Comparison of ENCODE assay signal across 16 cellular contexts in the genomic region with DNA sequence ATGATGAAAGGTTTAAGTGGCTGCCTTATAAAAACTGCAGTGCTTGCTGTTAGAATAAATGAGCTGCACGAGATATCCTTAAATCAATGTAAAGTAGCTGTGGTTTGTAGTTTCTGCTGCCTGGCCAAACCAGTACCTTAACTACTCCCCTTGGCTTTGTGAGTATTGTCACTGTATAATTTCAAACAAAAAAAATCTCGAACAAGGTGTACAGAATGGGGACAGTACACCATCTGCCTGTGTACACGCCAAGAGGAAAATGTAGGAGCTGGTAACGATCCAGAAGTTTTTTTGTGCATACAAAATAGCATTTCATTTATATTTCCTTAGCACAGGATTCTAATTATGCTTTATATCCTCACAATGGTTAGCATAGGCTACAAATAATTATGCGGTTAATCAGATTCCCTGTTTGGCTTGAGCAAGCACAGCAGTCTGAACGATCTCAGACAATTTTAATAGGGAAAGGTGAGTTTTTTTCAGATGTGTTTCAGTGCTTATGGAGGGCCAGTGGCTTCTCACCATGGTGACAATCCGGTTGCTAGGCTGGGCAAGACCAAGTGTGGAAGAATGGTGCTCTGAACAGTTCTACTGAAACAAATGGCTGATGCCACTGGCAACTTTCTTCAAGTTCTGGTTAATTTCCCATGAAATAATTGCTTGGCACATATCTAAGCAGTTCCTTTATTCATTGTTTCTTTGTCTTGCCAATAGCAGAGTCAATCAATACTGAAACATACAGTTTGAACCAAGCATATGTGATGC. TPM values are rescaled to one million over a fixed set of nuclear protein-coding genes. Genes with fewer than 3 reads are reported as not detected.
DNase-seq lines count a peak whose midpoint lies in the region; ATAC-seq, FAIRE-seq and TF ChIP-seq lines count a peak whose summit lies in the region.
"Had no signal": no experiment of that assay in that cellular context is flagged by ENCODE, and none has a peak within 500 bp of the region (broad histone marks: within the 10 kb centered on the region; RNA-seq: fewer than 3 reads in every experiment).

No MANE protein-coding gene starts in this region.

- H3K9me3 ChIP-seq in A549 (no peaks in the 10 kb centered on the region), endodermal cell (ENCODE audit: control insufficient read depth, low read length) (no peaks in the 10 kb centered on the region), adrenal gland (replicated peaks in 1 of 3) (no peaks in the 10 kb centered on the region)
- H3K9me3 ChIP-seq: body of pancreas had no signal

- peak overlapping the region; percentile 50 for H3K4me2 ChIP-seq in A549

- TF ChIP-seq POLR2A in A549 (IDR thresholded peaks at IDR 0.05; ENCODE audit: low read length): no peak
- no peak for TF ChIP-seq POLR2A in adrenal gland (IDR thresholded peaks at IDR 0.05)

- TF ChIP-seq RAD21 in A549 (conservative IDR thresholded peaks at IDR 0.05 in 1 of 2, IDR thresholded peaks at IDR 0.05 in 1 of 2): no peak

- H3K27ac ChIP-seq in A549 (peak overlapping the region; percentile 54 to 73), endodermal cell (ENCODE audit: low read depth, low read length) (peak overlapping the region; percentile 9), adrenal gland (peak overlapping the region in 2 of 5 donors; percentile 33 to 73)
- H3K27ac ChIP-seq: body of pancreas had no signal

- DNase-seq in A549 (ENCODE audit: low read depth in 1 of 2, low spot score in 1 of 2) (no peak), NCI-H1105 (lab: John Stamatoyannopoulos, UW) (peak; percentile 47), NCI-H69 (lab: John Stamatoyannopoulos, UW) (peak; percentile 68), endodermal cell (no peak), adrenal gland (no peak), SW 1271 (lab: John Stamatoyannopoulos, UW) (no peak), NCI-H1930 (lab: John Stamatoyannopoulos, UW) (no peak)
- DNase-seq: activated CD8-positive, alpha-beta memory T cell treated with anti-CD3 and anti-CD28 coated beads, Interleukin-2, amount 50 U/mL, for 4 hours; activated naive CD4-positive, alpha-beta T cell treated with anti-CD3 and anti-CD28 coated beads for 36 hours; body of pancreas; KBM-7; NCI-H1417 treated with DMSO at 0.1 percent for 48 hours; NK-92 treated with Interleukin-12 subunit alpha and Interleukin-12 subunit beta, amount 100 ng/mL, for 24 hours; stimulated activated naive CD4-positive, alpha-beta T cell; T-helper 2 cell had no signal

- intact Hi-C loops in adrenal gland (cut with DNase I): no loop called here

- H3K9ac ChIP-seq in endodermal cell (ENCODE audit: extremely low read depth, low read length, poor library complexity, severe bottlenecking): no peak overlapping the region

- ATAC-seq in A549 (peak; percentile 20 to 46; a peak in 1 of 6 replicates), GM18511 (IDR thresholded peaks at IDR 0.05; ENCODE audit: unreplicated experiment) (no peak)
- ATAC-seq: body of pancreas had no signal

- 79% methylated on average over 7 of the region's 7 CpGs for WGBS in A549 (ENCODE audit: missing lambda C conversion rate)
- WGBS in endodermal cell (ENCODE audit: insufficient coverage in 1 of 2, insufficient read length in 1 of 2), 2 experiments: 90 to 97% methylated on average over 5 to 7 of the region's 7 CpGs
- WGBS in adrenal gland, 4 donors: 78 to 89% (median 88%) methylated on average over 7 of the region's 7 CpGs

- no peak for FAIRE-seq in A549 (lab: Jason Lieb, UNC)

- TF ChIP-seq EP300 in A549 (IDR thresholded peaks at IDR 0.05): no peak

- POLR2A ChIA-PET in A549 (lab: Yijun Ruan, JAX): no interaction called here

- no peak overlapping the region for H3K27ac Mint-ChIP-seq in endodermal cell
- H3K27ac Mint-ChIP-seq: activated naive CD4-positive, alpha-beta T cell treated with anti-CD3 and anti-CD28 coated beads for 36 hours had no signal

- no peaks in the 10 kb centered on the region for H3K4me1 Mint-ChIP-seq in endodermal cell

- no peaks in the 10 kb centered on the region for H3K9me3 Mint-ChIP-seq in endodermal cell
- H3K9me3 Mint-ChIP-seq: activated naive CD4-positive, alpha-beta T cell treated with anti-CD3 and anti-CD28 coated beads for 36 hours had no signal

- no peak overlapping the region for H3K4me3 Mint-ChIP-seq in endodermal cell
- H3K4me3 Mint-ChIP-seq: activated naive CD4-positive, alpha-beta T cell treated with anti-CD3 and anti-CD28 coated beads for 36 hours had no signal

- TF ChIP-seq CTCF in A549 (IDR thresholded peaks at IDR 0.05): no peak
- TF ChIP-seq CTCF in endodermal cell (conservative IDR thresholded peaks at IDR 0.05): no peak
- TF ChIP-seq CTCF in adrenal gland (IDR thresholded peaks at IDR 0.05): no peak

- H3K27me3 ChIP-seq in endodermal cell (ENCODE audit: control insufficient read depth, insufficient read depth, low read length, poor library complexity, severe bottlenecking): no peaks in the 10 kb centered on the region
- H3K27me3 ChIP-seq in adrenal gland: no peaks in the 10 kb centered on the region
- H3K27me3 ChIP-seq: body of pancreas had no signal

- CTCF ChIA-PET in A549 (lab: Yijun Ruan, JAX): no interaction called here

- H3K36me3 Mint-ChIP-seq in endodermal cell (ENCODE audit: low read depth): peaks cover 47% of the 10 kb centered on the region

- H3K36me3 ChIP-seq in endodermal cell (ENCODE audit: control insufficient read depth, insufficient read depth, low read length): peaks cover 55% of the 10 kb centered on the region
- peaks cover 0 to 10% of the 10 kb centered on the region in 2 donors for H3K36me3 ChIP-seq in adrenal gland (replicated peaks in 1 of 2)

- peaks cover 17% of the 10 kb centered on the region for H3K4me1 ChIP-seq in A549
- no peaks in the 10 kb centered on the region for H3K4me1 ChIP-seq in endodermal cell (ENCODE audit: control insufficient read depth, insufficient read depth, low read length)
- peaks cover 3 to 10% of the 10 kb centered on the region in 2 donors for H3K4me1 ChIP-seq in adrenal gland (replicated peaks in 1 of 2)
- H3K4me1 ChIP-seq: body of pancreas had no signal

- H3K4me3 ChIP-seq in A549 (no peak overlapping the region), endodermal cell (ENCODE audit: low read length) (no peak overlapping the region), adrenal gland (no peak overlapping the region)
- H3K4me3 ChIP-seq: body of pancreas had no signal

- H3K27me3 Mint-ChIP-seq in endodermal cell (ENCODE audit: insufficient read depth): no peaks in the 10 kb centered on the region

TF ChIP-seq in A549, 52 proteins besides CTCF, POLR2A, EP300 and RAD21 (continues in another document):
- TF ChIP-seq HOXA7 (CRISPR knock-in tag; IDR thresholded peaks at IDR 0.05) (no peak), NFE2L2 (conservative IDR thresholded peaks at IDR 0.05; ENCODE audit: low read length) (no peak), JUN (IDR thresholded peaks at IDR 0.05) (no peak), ESRRA (IDR thresholded peaks at IDR 0.05; ENCODE audit: borderline replicate concordance, low read length) (no peak), ELK1 (IDR thresholded peaks at IDR 0.05; ENCODE audit: low read depth, low read length) (no peak)
- TF ChIP-seq, protein P1, sequence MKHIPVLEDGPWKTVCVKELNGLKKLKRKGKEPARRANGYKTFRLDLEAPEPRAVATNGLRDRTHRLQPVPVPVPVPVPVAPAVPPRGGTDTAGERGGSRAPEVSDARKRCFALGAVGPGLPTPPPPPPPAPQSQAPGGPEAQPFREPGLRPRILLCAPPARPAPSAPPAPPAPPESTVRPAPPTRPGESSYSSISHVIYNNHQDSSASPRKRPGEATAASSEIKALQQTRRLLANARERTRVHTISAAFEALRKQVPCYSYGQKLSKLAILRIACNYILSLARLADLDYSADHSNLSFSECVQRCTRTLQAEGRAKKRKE (CRISPR knock-in tag; IDR thresholded peaks at IDR 0.05; ENCODE audit: low read depth): no peak

RNA-seq across cellular contexts. Expression of gene NDUFC2, which starts 20.8 kb away (rescaled TPM):
- polyA plus RNA-seq in A549 (2011; rRNA removed): 138 and 148 TPM in 2 replicates
- polyA plus RNA-seq in A549 (2012; cell fraction: cytosol; rRNA removed): 270 and 298 TPM in 2 replicates
- 179 and 187 TPM in 2 replicates for polyA plus RNA-seq in A549 (2012; cell fraction: nucleus; rRNA removed)
- 241 to 277 TPM (median 248 TPM) in 3 replicates for polyA plus RNA-seq in A549 (2017; fragmentation: RNase III; extraction: RNeasy Plus Mini Kit Qiagen cat#74134 plus additional on column Dnase treatment)
- polyA minus RNA-seq in A549 (2011; rRNA and poly(A)+ RNA removed): 27.2 and 43.9 TPM in 2 replicates
- total RNA-seq in endodermal cell: 100 to 1,000 TPM; 255 to 275 TPM
- 153 TPM for polyA plus RNA-seq in endodermal cell (2013, experiment 1 of 2)
- 147 TPM for polyA plus RNA-seq in endodermal cell (2013, experiment 2 of 2)
- total RNA-seq in adrenal gland: 100 to 1,000 TPM; 259 to 437 (median 369) TPM
- polyA plus RNA-seq in adrenal gland: 100 to 1,000 TPM in 2 of 3 donors, 10 to 100 TPM in 1; 75.4 to 200 (median 139) TPM

RNA-seq across cellular contexts. Expression of gene THRSP, which starts 36.8 kb away (rescaled TPM):
- not detected in 2 replicates for polyA plus RNA-seq in A549 (2011; rRNA removed)
- polyA plus RNA-seq in A549 (2012; cell fraction: cytosol; rRNA removed): not detected in 2 replicates
- not detected in 2 replicates for polyA plus RNA-seq in A549 (2012; cell fraction: nucleus; rRNA removed)
- polyA plus RNA-seq in A549 (2017; fragmentation: RNase III; extraction: RNeasy Plus Mini Kit Qiagen cat#74134 plus additional on column Dnase treatment): not detected in 3 replicates
- not detected in 2 replicates for polyA minus RNA-seq in A549 (2011; rRNA and poly(A)+ RNA removed)
- not detected for total RNA-seq in endodermal cell
- not detected for polyA plus RNA-seq in endodermal cell (2013, experiment 1 of 2)
- polyA plus RNA-seq in endodermal cell (2013, experiment 2 of 2): not detected
- total RNA-seq in adrenal gland: 10 to 100 TPM in 1 of 8 donors, 1 to 10 TPM in 3, under 1 TPM in 3, not detected in 1; 0.28 to 16.6 (median 1.3) TPM
- polyA plus RNA-seq in adrenal gland: 10 to 100 TPM in 1 of 3 donors, 1 to 10 TPM in 1, under 1 TPM in 1; 0.77 to 64.5 (median 4.2) TPM
- total RNA-seq: activated naive CD4-positive, alpha-beta T cell treated with anti-CD3 and anti-CD28 coated beads for 36 hours had no signal

RNA-seq across cellular contexts. Expression of gene ALG8, which starts 39.0 kb away (rescaled TPM):
- polyA plus RNA-seq in A549 (2011; rRNA removed) (141 and 159 TPM in 2 replicates), A549 (2017; fragmentation: RNase III; extraction: RNeasy Plus Mini Kit Qiagen cat#74134 plus additional on column Dnase treatment) (59.0 to 60.8 TPM (median 60.2 TPM) in 3 replicates), adrenal gland (100 to 1,000 TPM in 2 of 3 donors, 10 to 100 TPM in 1; 92.1 to 129 (median 119) TPM)
- 38.2 and 41.6 TPM in 2 replicates for polyA plus RNA-seq in A549 (2012; cell fraction: cytosol; rRNA removed)
- polyA plus RNA-seq in A549 (2012; cell fraction: nucleus; rRNA removed): 34.9 and 57.0 TPM in 2 replicates
- polyA minus RNA-seq in A549 (2011; rRNA and poly(A)+ RNA removed): 59.5 and 62.4 TPM in 2 replicates
- total RNA-seq in endodermal cell (10 to 100 TPM; 72.1 to 81.4 TPM), adrenal gland (10 to 100 TPM; 28.9 to 64.0 (median 48.4) TPM)
- polyA plus RNA-seq in endodermal cell (2013, experiment 1 of 2): 71.0 TPM
- polyA plus RNA-seq in endodermal cell (2013, experiment 2 of 2): 64.7 TPM

Comparison
In these comparisons a context has a peak if more than half of its experiments do, and no peak if none do; other contexts are left out.
1. DNase-seq: peak in NCI-H1105 (single experiment) and NCI-H69 (single experiment); none in A549 (0 of 2), endodermal cell (single experiment), adrenal gland (0 of 7), SW 1271 (0 of 2) and NCI-H1930 (0 of 2).